ENCODE assay signal across 17 cellular contexts in the genomic region with DNA sequence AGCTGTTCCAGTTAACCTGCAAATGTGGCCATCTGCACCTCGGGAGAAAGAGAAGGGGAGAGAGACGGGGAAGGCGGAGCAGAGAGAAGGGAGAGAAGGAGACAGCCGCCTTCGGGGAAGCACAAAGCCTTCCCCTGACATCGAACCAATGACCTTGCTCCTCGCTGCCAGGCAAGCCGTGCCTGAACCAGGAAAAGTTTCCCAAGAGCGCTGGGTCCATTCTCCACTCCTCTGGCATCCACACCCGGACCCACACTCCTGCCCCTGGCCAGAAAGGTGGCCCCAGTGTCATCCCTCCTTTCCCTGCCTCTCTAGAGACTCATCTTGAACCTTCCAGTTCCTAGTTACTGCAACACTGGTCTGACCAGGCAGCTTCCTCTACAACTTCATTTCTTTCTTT.
DNase-seq lines count a peak whose midpoint lies in the region; ATAC-seq and TF ChIP-seq lines count a peak whose summit lies in the region.
"Had no signal": no experiment of that assay in that cellular context is flagged by ENCODE, and none has a peak within 500 bp of the region (broad histone marks: within the 10 kb centered on the region; RNA-seq: fewer than 3 reads in every experiment).

No MANE protein-coding gene starts in this region.

- H3F3A ChIP-seq in GM23338 (replicated peaks; ENCODE audit: low read depth), result no peaks in the 10 kb centered on the region

- ATAC-seq in GM23338 (peak; percentile 20; the same call in 1 of the 3 replicates), foreskin keratinocyte (no peak), heart left ventricle (no peak)
- ATAC-seq: Panc1 had no signal

- peaks cover 9% of the 10 kb centered on the region; the same call in 1 of the 2 replicates for H3K4me1 ChIP-seq in GM23338 (ENCODE audit: insufficient read depth)
- H3K4me1 ChIP-seq in foreskin keratinocyte, result no peaks in the 10 kb centered on the region
- peaks cover 0 to 7% (median 0%) of the 10 kb centered on the region in 12 donors for H3K4me1 ChIP-seq in heart left ventricle

- no peaks in the 10 kb centered on the region; the same call in 1 of the 2 replicates for H4K20me1 ChIP-seq in GM23338 (replicated peaks; ENCODE audit: insufficient read depth)

- no peak overlapping the region for H3K4me3 ChIP-seq in GM23338
- no peak overlapping the region for H3K4me3 ChIP-seq in heart left ventricle
- H3K4me3 ChIP-seq: BLaER1, SJCRH30 had no signal

- H3K9me3 Mint-ChIP-seq in GM23338, result no peaks in the 10 kb centered on the region
- H3K9me3 Mint-ChIP-seq in endothelial cell (ENCODE audit: unreplicated experiment), result no peaks in the 10 kb centered on the region
- H3K9me3 Mint-ChIP-seq in progenitor cell of endocrine pancreas (ENCODE audit: low read depth), result no peaks in the 10 kb centered on the region
- H3K9me3 Mint-ChIP-seq: CD4-positive, alpha-beta memory T cell had no signal

- H3K79me2 ChIP-seq in GM23338 (replicated peaks; ENCODE audit: insufficient read depth), result no peaks in the 10 kb centered on the region

- no peak overlapping the region for H2AFZ ChIP-seq in GM23338

- WGBS in heart left ventricle, 4 donors, result 73 to 77% (median 75%) methylated on average over 10 of the region's 10 CpGs

- TF ChIP-seq POLR2A in heart left ventricle (IDR thresholded peaks at IDR 0.05), result no peak

- H3K4me1 Mint-ChIP-seq in GM23338 (peaks cover 45% of the 10 kb centered on the region), endothelial cell (ENCODE audit: unreplicated experiment) (peaks cover 5% of the 10 kb centered on the region), progenitor cell of endocrine pancreas (ENCODE audit: low read depth) (peaks cover 8% of the 10 kb centered on the region)
- H3K4me1 Mint-ChIP-seq: CD4-positive, alpha-beta memory T cell had no signal

- H3K27ac ChIP-seq in GM23338 (ENCODE audit: low read depth) (no peak overlapping the region), foreskin keratinocyte (no peak overlapping the region), heart left ventricle (no peak overlapping the region)
- H3K27ac ChIP-seq: BLaER1, SJCRH30 had no signal

- peaks cover 2% of the 10 kb centered on the region for H3K27me3 Mint-ChIP-seq in GM23338 (ENCODE audit: insufficient read depth, low read depth, poor library complexity)
- H3K27me3 Mint-ChIP-seq in endothelial cell (ENCODE audit: unreplicated experiment), result peaks cover 8% of the 10 kb centered on the region
- H3K27me3 Mint-ChIP-seq in progenitor cell of endocrine pancreas, result no peaks in the 10 kb centered on the region

- no peaks in the 10 kb centered on the region for H3K9me2 ChIP-seq in GM23338 (ENCODE audit: insufficient read depth)

- intact Hi-C loops in heart left ventricle (cut with DNase I), result no loop called here

- H3K27me3 ChIP-seq in GM23338 (ENCODE audit: insufficient read depth) (no peaks in the 10 kb centered on the region), foreskin keratinocyte (no peaks in the 10 kb centered on the region), heart left ventricle (no peaks in the 10 kb centered on the region)
- H3K27me3 ChIP-seq: BLaER1, SJCRH30 had no signal

- H3K4me3 Mint-ChIP-seq in GM23338 (no peak overlapping the region), endothelial cell (ENCODE audit: unreplicated experiment) (no peak overlapping the region), progenitor cell of endocrine pancreas (ENCODE audit: low read depth) (no peak overlapping the region)
- H3K4me3 Mint-ChIP-seq: CD4-positive, alpha-beta memory T cell had no signal

- DNase-seq in GM23338 (ENCODE audit: low spot score), result no peak
- DNase-seq in NCI-H1694 treated with DMSO at 0.1 percent for 48 hours (lab: John Stamatoyannopoulos, UW), result peak; percentile 52
- DNase-seq in endothelial cell (ENCODE audit: low spot score), result no peak
- no peak for DNase-seq in progenitor cell of endocrine pancreas (ENCODE audit: low spot score, unreplicated experiment)
- DNase-seq in foreskin keratinocyte, result no peak
- no peak for DNase-seq in heart left ventricle
- DNase-seq in GM19240 (ENCODE audit: insufficient read length, low spot score), result no peak
- DNase-seq: CD4-positive, alpha-beta memory T cell; DMS53; EL; KG1; NCI-H1105 treated with DMSO at 0.1 percent for 48 hours; NCI-H2029 treated with DMSO at 0.1 percent for 48 hours; NCI-H510A; SJCRH30 had no signal

- H3K9me3 ChIP-seq in heart left ventricle, result no peaks in the 10 kb centered on the region
- H3K9me3 ChIP-seq: BLaER1, SJCRH30 had no signal

- TF ChIP-seq CTCF in GM23338 (conservative IDR thresholded peaks at IDR 0.05; ENCODE audit: low read depth in 2 of 2) (no peak), endothelial cell (IDR thresholded peaks at IDR 0.05; ENCODE audit: unreplicated experiment) (no peak), progenitor cell of endocrine pancreas (IDR thresholded peaks at IDR 0.05; ENCODE audit: unreplicated experiment) (no peak), foreskin keratinocyte (conservative IDR thresholded peaks at IDR 0.05) (no peak), heart left ventricle (IDR thresholded peaks at IDR 0.05) (no peak)

- H3K27ac Mint-ChIP-seq in GM23338, result no peak overlapping the region
- peak overlapping the region; percentile 28 for H3K27ac Mint-ChIP-seq in endothelial cell (ENCODE audit: unreplicated experiment)
- peak overlapping the region; percentile 33 for H3K27ac Mint-ChIP-seq in progenitor cell of endocrine pancreas
- H3K27ac Mint-ChIP-seq: CD4-positive, alpha-beta memory T cell had no signal

- no peaks in the 10 kb centered on the region for H3K36me3 ChIP-seq in GM23338 (ENCODE audit: insufficient read depth)
- H3K36me3 ChIP-seq in heart left ventricle, result no peaks in the 10 kb centered on the region
- H3K36me3 ChIP-seq: BLaER1, SJCRH30 had no signal

- no peaks in the 10 kb centered on the region for H3K36me3 Mint-ChIP-seq in GM23338 (ENCODE audit: low read depth)
- H3K36me3 Mint-ChIP-seq in endothelial cell (ENCODE audit: low read depth, unreplicated experiment), result peaks cover 7% of the 10 kb centered on the region
- H3K36me3 Mint-ChIP-seq in progenitor cell of endocrine pancreas (ENCODE audit: insufficient read depth), result no peaks in the 10 kb centered on the region
- H3K36me3 Mint-ChIP-seq: CD4-positive, alpha-beta memory T cell had no signal

- H3K4me2 ChIP-seq in GM23338, result no peak overlapping the region
- H3K4me2 ChIP-seq: BLaER1 had no signal

TF ChIP-seq in GM23338, 12 proteins besides CTCF, POLR2A, EP300 and RAD21 (continues in another document):
- TF ChIP-seq, protein P1, sequence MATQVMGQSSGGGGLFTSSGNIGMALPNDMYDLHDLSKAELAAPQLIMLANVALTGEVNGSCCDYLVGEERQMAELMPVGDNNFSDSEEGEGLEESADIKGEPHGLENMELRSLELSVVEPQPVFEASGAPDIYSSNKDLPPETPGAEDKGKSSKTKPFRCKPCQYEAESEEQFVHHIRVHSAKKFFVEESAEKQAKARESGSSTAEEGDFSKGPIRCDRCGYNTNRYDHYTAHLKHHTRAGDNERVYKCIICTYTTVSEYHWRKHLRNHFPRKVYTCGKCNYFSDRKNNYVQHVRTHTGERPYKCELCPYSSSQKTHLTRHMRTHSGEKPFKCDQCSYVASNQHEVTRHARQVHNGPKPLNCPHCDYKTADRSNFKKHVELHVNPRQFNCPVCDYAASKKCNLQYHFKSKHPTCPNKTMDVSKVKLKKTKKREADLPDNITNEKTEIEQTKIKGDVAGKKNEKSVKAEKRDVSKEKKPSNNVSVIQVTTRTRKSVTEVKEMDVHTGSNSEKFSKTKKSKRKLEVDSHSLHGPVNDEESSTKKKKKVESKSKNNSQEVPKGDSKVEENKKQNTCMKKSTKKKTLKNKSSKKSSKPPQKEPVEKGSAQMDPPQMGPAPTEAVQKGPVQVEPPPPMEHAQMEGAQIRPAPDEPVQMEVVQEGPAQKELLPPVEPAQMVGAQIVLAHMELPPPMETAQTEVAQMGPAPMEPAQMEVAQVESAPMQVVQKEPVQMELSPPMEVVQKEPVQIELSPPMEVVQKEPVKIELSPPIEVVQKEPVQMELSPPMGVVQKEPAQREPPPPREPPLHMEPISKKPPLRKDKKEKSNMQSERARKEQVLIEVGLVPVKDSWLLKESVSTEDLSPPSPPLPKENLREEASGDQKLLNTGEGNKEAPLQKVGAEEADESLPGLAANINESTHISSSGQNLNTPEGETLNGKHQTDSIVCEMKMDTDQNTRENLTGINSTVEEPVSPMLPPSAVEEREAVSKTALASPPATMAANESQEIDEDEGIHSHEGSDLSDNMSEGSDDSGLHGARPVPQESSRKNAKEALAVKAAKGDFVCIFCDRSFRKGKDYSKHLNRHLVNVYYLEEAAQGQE (IDR thresholded peaks at IDR 0.05; ENCODE audit: unreplicated experiment), result no peak
